In the genomic region with DNA sequence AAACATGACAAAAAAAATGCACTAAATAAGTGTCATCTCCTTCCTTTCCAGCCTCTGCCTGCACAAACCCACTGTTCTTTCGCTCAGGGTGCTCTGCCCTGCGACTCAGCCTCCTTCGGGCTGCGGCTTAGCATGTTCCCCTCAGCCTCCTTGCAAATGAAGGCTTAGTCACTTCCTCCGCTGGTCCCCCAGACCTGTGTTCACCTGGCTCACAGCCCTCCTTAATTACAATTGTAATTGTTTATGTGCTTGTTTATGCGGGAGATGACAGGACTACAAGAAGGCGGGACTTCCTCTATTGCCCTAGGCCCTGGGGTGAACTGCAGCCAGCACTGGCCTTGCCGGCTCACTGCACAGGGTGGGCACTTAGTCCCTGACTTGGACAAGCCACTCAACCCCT, we compare ENCODE assay signal across 27 cellular contexts.
"Had no signal": no experiment of that assay in that cellular context is flagged by ENCODE, and none has a peak within 500 bp of the region (broad histone marks: within the 10 kb centered on the region; RNA-seq: fewer than 3 reads in every experiment).

No MANE protein-coding gene starts in this region.

- H3K27ac Mint-ChIP-seq: dendritic cell treated with granulocyte-macrophage colony-stimulating factor and Interleukin-4, amounts not matched to agents 40 ng/mL and 50 ng/mL, for 4 days; effector memory CD8-positive, alpha-beta T cell; immature natural killer cell; naive B cell; stimulated activated naive B cell treated with anti-CD40 and anti-IgM and Interleukin-4, amounts not matched to agents 10 μg/mL and 1 μg/mL and 100 μg/mL, for 72 hours had no signal

- H3K27me3 Mint-ChIP-seq: dendritic cell treated with granulocyte-macrophage colony-stimulating factor and Interleukin-4, amounts not matched to agents 40 ng/mL and 50 ng/mL, for 4 days had no signal

- H3K27ac ChIP-seq: epithelial cell of prostate, esophagus muscularis mucosa, gastroesophageal sphincter, left ventricle myocardium inferior, neutrophil, psoas muscle, spleen, testis, tibial nerve, upper lobe of right lung, vagina had no signal

- H3K36me3 ChIP-seq: esophagus muscularis mucosa, gastroesophageal sphincter, left ventricle myocardium inferior, neutrophil, spleen, tibial nerve, upper lobe of right lung, vagina had no signal

- H3K27me3 ChIP-seq: gastroesophageal sphincter, testis, tibial nerve, upper lobe of right lung, vagina had no signal

- H3K36me3 Mint-ChIP-seq: immature natural killer cell; stimulated activated naive B cell treated with anti-CD40 and anti-IgM and Interleukin-4, amounts not matched to agents 10 μg/mL and 1 μg/mL and 100 μg/mL, for 72 hours had no signal

- H3K4me1 ChIP-seq: esophagus muscularis mucosa, gastroesophageal sphincter, left ventricle myocardium inferior, psoas muscle, spleen, testis, tibial nerve, upper lobe of right lung, vagina had no signal

- H3K4me3 Mint-ChIP-seq: dendritic cell treated with granulocyte-macrophage colony-stimulating factor and Interleukin-4, amounts not matched to agents 40 ng/mL and 50 ng/mL, for 4 days; effector memory CD8-positive, alpha-beta T cell; immature natural killer cell; nephron; stimulated activated naive B cell treated with anti-CD40 and anti-IgM and Interleukin-4, amounts not matched to agents 10 μg/mL and 1 μg/mL and 100 μg/mL, for 72 hours; stimulated activated naive CD8-positive, alpha-beta T cell treated with anti-CD3 and anti-CD28 coated beads, Interleukin-15, amount 100 ng/mL, for 72 hours had no signal

- DNase-seq: effector memory CD8-positive, alpha-beta T cell; glutamatergic neuron; immature natural killer cell; kidney; left cardiac atrium; left ventricle myocardium inferior; mesenchymal stem cell; naive B cell; psoas muscle; spleen; stimulated activated CD4-positive, alpha-beta T cell treated with anti-CD3 and anti-CD28 coated beads, Interleukin-15, amount 100 ng/mL, for 24 hours; stimulated activated CD4-positive, alpha-beta T cell treated with anti-CD3 and anti-CD28 coated beads, Interleukin-1b, Interleukin-23, amount 100 ng/mL, for 48 hours; stimulated activated CD4-positive, alpha-beta T cell treated with anti-CD3 and anti-CD28 coated beads, Interleukin-4, amount 100 ng/mL, for 24 hours; stimulated activated naive B cell treated with anti-CD40 and anti-IgM and Interleukin-4, amounts not matched to agents 10 μg/mL and 1 μg/mL and 100 μg/mL, for 72 hours; stimulated activated naive CD8-positive, alpha-beta T cell treated with anti-CD3 and anti-CD28 coated beads, Interleukin-15, amount 100 ng/mL, for 72 hours; testis; upper lobe of right lung had no signal

- FAIRE-seq: kidney had no signal

- H3K9me3 ChIP-seq: neutrophil, psoas muscle, testis, upper lobe of right lung, vagina had no signal

- ATAC-seq: effector memory CD8-positive, alpha-beta T cell; gastroesophageal sphincter; left cardiac atrium; psoas muscle; sciatic nerve; stimulated activated naive B cell treated with anti-CD40 and anti-IgM and Interleukin-4, amounts not matched to agents 10 μg/mL and 1 μg/mL and 100 μg/mL, for 72 hours; stimulated activated naive CD8-positive, alpha-beta T cell treated with anti-CD3 and anti-CD28 coated beads, Interleukin-15, amount 100 ng/mL, for 72 hours; upper lobe of right lung had no signal

- H3K9me3 Mint-ChIP-seq: dendritic cell treated with granulocyte-macrophage colony-stimulating factor and Interleukin-4, amounts not matched to agents 40 ng/mL and 50 ng/mL, for 4 days; effector memory CD8-positive, alpha-beta T cell; immature natural killer cell; nephron; stimulated activated naive CD8-positive, alpha-beta T cell treated with anti-CD3 and anti-CD28 coated beads, Interleukin-15, amount 100 ng/mL, for 72 hours had no signal

- H3K4me3 ChIP-seq: esophagus muscularis mucosa, gastroesophageal sphincter, left ventricle myocardium inferior, lung, psoas muscle, spleen, testis, tibial nerve, upper lobe of right lung, vagina had no signal

- H3K4me1 Mint-ChIP-seq: immature natural killer cell; naive B cell; stimulated activated naive B cell treated with anti-CD40 and anti-IgM and Interleukin-4, amounts not matched to agents 10 μg/mL and 1 μg/mL and 100 μg/mL, for 72 hours; stimulated activated naive CD8-positive, alpha-beta T cell treated with anti-CD3 and anti-CD28 coated beads, Interleukin-15, amount 100 ng/mL, for 72 hours had no signal
